Comparison of ENCODE assay signal across 1 cellular context in the genomic region with DNA sequence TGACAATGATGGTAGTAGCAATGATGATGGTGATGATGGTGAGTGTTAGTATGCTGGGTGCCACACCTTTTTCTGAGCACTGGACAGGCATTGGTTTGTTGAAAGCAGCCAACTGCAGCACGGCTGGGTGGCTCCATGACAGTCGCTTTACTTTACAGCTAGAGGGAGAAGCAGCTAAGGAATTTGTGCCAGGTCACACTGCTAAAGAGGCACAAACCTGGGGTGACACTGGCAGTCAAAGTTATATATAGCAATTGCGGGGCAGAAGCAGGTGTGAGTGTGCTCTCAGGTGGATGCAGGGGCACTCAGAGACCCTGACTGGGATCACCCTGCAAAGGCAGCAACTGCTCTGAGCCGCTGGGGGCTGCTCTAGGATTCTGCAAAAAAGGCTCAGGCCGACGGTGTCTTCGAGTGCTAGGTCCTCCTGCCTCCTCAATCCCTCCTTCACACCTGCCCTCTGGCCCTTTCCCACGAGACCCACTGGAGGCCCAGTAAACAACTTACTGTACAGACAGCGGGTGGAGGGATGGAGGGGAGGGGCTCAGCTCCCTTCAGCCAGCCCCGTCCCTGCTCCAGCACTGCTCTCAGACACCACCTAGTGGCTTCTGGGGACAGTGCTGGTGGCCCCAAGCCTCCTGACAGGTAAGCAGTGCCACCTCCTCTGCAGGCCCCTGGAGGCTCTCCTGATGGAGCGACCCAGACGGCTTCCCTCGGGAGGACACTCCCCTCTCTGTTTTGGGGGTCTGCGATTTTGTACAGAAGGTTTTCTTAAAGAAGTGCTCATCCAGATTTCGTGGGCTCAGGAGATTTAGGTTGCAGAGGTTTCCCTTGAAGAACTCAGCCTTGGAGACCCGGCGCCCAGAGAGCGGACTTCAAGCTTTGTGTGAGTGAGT.
A peak's percentile ranks its signal among the peaks of the same experiment; 100 is the strongest.
TF ChIP-seq lines count a peak whose summit lies in the region.

No MANE protein-coding gene starts in this region.

TF ChIP-seq in GM12878, 131 proteins besides CTCF, POLR2A, EP300 and RAD21:
- no peak for TF ChIP-seq ZNF384 (IDR thresholded peaks at IDR 0.05; ENCODE audit: borderline replicate concordance, low read depth, low read length)
- TF ChIP-seq MXI1 (IDR thresholded peaks at IDR 0.05; ENCODE audit: low read depth, low read length) = peak; percentile 32; the same call in 1 of the 2 replicates
- TF ChIP-seq SP1 (IDR thresholded peaks at IDR 0.05; ENCODE audit: low read depth, low read length) = peak; percentile 12
- TF ChIP-seq LARP7 (IDR thresholded peaks at IDR 0.05) = no peak
- TF ChIP-seq, protein P1, sequence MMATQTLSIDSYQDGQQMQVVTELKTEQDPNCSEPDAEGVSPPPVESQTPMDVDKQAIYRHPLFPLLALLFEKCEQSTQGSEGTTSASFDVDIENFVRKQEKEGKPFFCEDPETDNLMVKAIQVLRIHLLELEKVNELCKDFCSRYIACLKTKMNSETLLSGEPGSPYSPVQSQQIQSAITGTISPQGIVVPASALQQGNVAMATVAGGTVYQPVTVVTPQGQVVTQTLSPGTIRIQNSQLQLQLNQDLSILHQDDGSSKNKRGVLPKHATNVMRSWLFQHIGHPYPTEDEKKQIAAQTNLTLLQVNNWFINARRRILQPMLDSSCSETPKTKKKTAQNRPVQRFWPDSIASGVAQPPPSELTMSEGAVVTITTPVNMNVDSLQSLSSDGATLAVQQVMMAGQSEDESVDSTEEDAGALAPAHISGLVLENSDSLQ (IDR thresholded peaks at IDR 0.05) = 0 out of 2 replicates have a peak, but pooled peaks have one; percentile 10
- peak; percentile 92 for TF ChIP-seq SMC3 (IDR thresholded peaks at IDR 0.05; ENCODE audit: borderline replicate concordance, low read length)
- 0 out of 2 replicates have a peak, but pooled peaks have one; percentile 15 for TF ChIP-seq TCF12 (IDR thresholded peaks at IDR 0.05; ENCODE audit: low read depth, low read length)
- TF ChIP-seq HDGF (IDR thresholded peaks at IDR 0.05) = peak; percentile 29; the same call in 1 of the 2 replicates
- TF ChIP-seq YY1 (IDR thresholded peaks at IDR 0.05; ENCODE audit: low read depth, low read length) = peak; percentile 72; the same call in 1 of the 2 replicates
- TF ChIP-seq CREB1 (IDR thresholded peaks at IDR 0.05; ENCODE audit: low read depth) = no peak
- TF ChIP-seq SMARCA5 (IDR thresholded peaks at IDR 0.05) = peak; percentile 82
TF ChIP-seq in GM12878: peak in this region for 8.
